21 cellular contexts compared by ENCODE assay signal in the genomic region with DNA sequence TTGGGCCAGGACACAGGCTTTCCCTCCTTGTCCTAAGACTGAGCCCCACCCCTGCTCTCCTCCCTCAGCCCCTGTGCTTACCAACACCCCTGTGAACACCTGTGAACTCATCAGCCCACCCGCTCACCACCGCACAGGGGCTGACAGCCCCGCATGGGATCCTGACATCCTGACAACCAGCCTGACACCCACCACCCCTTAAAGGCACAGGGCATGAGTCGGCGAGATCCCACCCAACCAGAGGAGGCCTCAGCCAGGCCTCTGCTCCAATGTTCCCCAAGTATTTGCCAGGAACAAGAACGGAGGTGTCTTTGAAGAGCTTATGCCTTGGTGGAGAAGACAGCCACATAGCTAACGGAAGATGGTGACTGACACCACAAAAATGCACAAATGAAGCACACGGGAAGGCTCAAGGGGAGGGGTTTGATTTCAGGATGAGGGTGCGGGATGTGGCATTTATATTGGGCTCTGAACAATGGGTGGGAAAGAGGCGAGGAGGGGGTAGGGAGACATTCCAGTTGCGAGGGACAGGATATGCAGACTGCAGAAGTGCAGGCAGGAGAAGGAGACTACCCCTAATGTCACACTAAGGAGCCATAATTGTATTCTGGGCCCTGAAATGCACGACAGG. TPM values are rescaled to one million over a fixed set of nuclear protein-coding genes. Genes with fewer than 3 reads are reported as not detected.
A peak's percentile ranks its signal among the peaks of the same experiment; 100 is the strongest.
DNase-seq lines count a peak whose midpoint lies in the region; ATAC-seq and TF ChIP-seq lines count a peak whose summit lies in the region.
"Had no signal": no experiment of that assay in that cellular context is flagged by ENCODE, and none has a peak within 500 bp of the region (broad histone marks: within the 10 kb centered on the region; RNA-seq: fewer than 3 reads in every experiment).

No MANE protein-coding gene starts in this region.

- H3K36me3 ChIP-seq in GM23338 (ENCODE audit: insufficient read depth) (no peaks in the 10 kb centered on the region), adipocyte (ENCODE audit: control insufficient read depth, insufficient read depth, low read length, severe bottlenecking) (peaks cover 3% of the 10 kb centered on the region), mesendoderm (ENCODE audit: control insufficient read depth, insufficient read depth, low read length) (peaks cover 2% of the 10 kb centered on the region)
- H3K36me3 ChIP-seq: upper lobe of left lung had no signal

- peak overlapping the region; percentile 67; the same call in 1 of the 2 replicates for H3K4me2 ChIP-seq in GM23338
- peak overlapping the region; percentile 15 for H3K4me2 ChIP-seq in mesendoderm (ENCODE audit: low read length)

- no peak overlapping the region for H2BK120ac ChIP-seq in mesendoderm (ENCODE audit: low read depth, low read length)

- H3K79me2 ChIP-seq in GM23338 (replicated peaks; ENCODE audit: insufficient read depth): peaks cover 7% of the 10 kb centered on the region
- H3K79me2 ChIP-seq in mesendoderm (ENCODE audit: control insufficient read depth, insufficient read depth, low read length): no peaks in the 10 kb centered on the region

- H3K56ac ChIP-seq in mesendoderm (ENCODE audit: low read length): peak overlapping the region; percentile 65

- H3K4me3 Mint-ChIP-seq in GM23338: no peak overlapping the region
- H3K4me3 Mint-ChIP-seq: activated CD8-positive, alpha-beta T cell treated with anti-CD3 and anti-CD28 coated beads, Interleukin-2, amount 10 ng/mL, durations not matched to agents 7 days and 5 days; naive thymus-derived CD4-positive, alpha-beta T cell had no signal

- H3K27me3 ChIP-seq in GM23338 (ENCODE audit: insufficient read depth): no peaks in the 10 kb centered on the region
- no peaks in the 10 kb centered on the region for H3K27me3 ChIP-seq in adipocyte (replicated peaks; ENCODE audit: control insufficient read depth, insufficient read depth, low read length)
- H3K27me3 ChIP-seq in mesendoderm (ENCODE audit: insufficient read depth, low read length, poor library complexity): no peaks in the 10 kb centered on the region
- H3K27me3 ChIP-seq: upper lobe of left lung had no signal

- no peak overlapping the region for H4K5ac ChIP-seq in mesendoderm (ENCODE audit: low read length)

- WGBS in mesendoderm (ENCODE audit: extremely low coverage, insufficient coverage, low lambda C conversion rate): no CpG with 5 or more reads among the region's 12 CpGs

- TF ChIP-seq CTCF in GM23338 (conservative IDR thresholded peaks at IDR 0.05; ENCODE audit: low read depth in 2 of 2): no peak

- peaks cover 6% of the 10 kb centered on the region for H4K20me1 ChIP-seq in GM23338 (replicated peaks; ENCODE audit: insufficient read depth)

- H3K23ac ChIP-seq in mesendoderm (ENCODE audit: low read length): no peak overlapping the region

- no peak overlapping the region for H2BK15ac ChIP-seq in mesendoderm (replicated peaks; ENCODE audit: low read depth)

- no peaks in the 10 kb centered on the region for H3F3A ChIP-seq in GM23338 (replicated peaks; ENCODE audit: low read depth)

- peaks cover 16% of the 10 kb centered on the region for H3K79me1 ChIP-seq in mesendoderm (ENCODE audit: low read length)

- H3K27me3 Mint-ChIP-seq in GM23338 (ENCODE audit: insufficient read depth, low read depth, poor library complexity): peaks cover 2% of the 10 kb centered on the region
- H3K27me3 Mint-ChIP-seq: naive thymus-derived CD4-positive, alpha-beta T cell had no signal

- no peak overlapping the region for H2AFZ ChIP-seq in GM23338

- ATAC-seq in GM23338 (peak; percentile 54), HG02852 (IDR thresholded peaks at IDR 0.05; ENCODE audit: unreplicated experiment) (no peak), GM19035 (IDR thresholded peaks at IDR 0.05; ENCODE audit: unreplicated experiment) (no peak)
- ATAC-seq: activated CD8-positive, alpha-beta T cell treated with anti-CD3 and anti-CD28 coated beads, Interleukin-2, amount 10 ng/mL, durations not matched to agents 7 days and 5 days; left lobe of liver; naive thymus-derived CD4-positive, alpha-beta T cell; right cardiac atrium had no signal

- no peak overlapping the region for H3K9ac ChIP-seq in adipocyte (ENCODE audit: low read length)
- H3K9ac ChIP-seq in mesendoderm (ENCODE audit: low read length): peak overlapping the region; percentile 23

- H3K9me2 ChIP-seq in GM23338 (ENCODE audit: insufficient read depth): no peaks in the 10 kb centered on the region

- peak; percentile 22 for DNase-seq in AG08395 (ENCODE audit: low spot score)
- peak; percentile 60 for DNase-seq in GM23338 (ENCODE audit: low spot score)
- DNase-seq in adipocyte (ENCODE audit: low read depth): peak; percentile 14
- DNase-seq in mesendoderm: peak; percentile 74
- DNase-seq in NCI-H345 treated with DMSO at 0.1 percent for 48 hours (lab: John Stamatoyannopoulos, UW; ENCODE audit: unreplicated experiment): no peak
- DNase-seq in activated CD4-positive, alpha-beta T cell treated with anti-CD3 and anti-CD28 coated beads, Interleukin-2, amount 50 U/mL, for 4 hours: no peak
- DNase-seq: activated CD8-positive, alpha-beta T cell treated with anti-CD3 and anti-CD28 coated beads, Interleukin-2, amount 10 ng/mL, durations not matched to agents 7 days and 5 days; activated naive CD4-positive, alpha-beta T cell treated with Interleukin-2 at 50 U/mL for 16 hours; activated T-cell treated with anti-CD3 and anti-CD28 coated beads, Interleukin-2, amount 50 U/mL, for 1 hour; amniotic stem cell; C1 segment of cervical spinal cord; naive thymus-derived CD4-positive, alpha-beta T cell; NCI-H146; NCI-H510A treated with DMSO at 0.1 percent for 48 hours; RPMI8226; stimulated activated CD4-positive, alpha-beta T cell treated with anti-CD3 and anti-CD28 coated beads, Interleukin-15, amount 100 ng/mL, for 24 hours; upper lobe of left lung had no signal

- peak overlapping the region; percentile 53 for H3K27ac Mint-ChIP-seq in GM23338
- H3K27ac Mint-ChIP-seq: activated CD8-positive, alpha-beta T cell treated with anti-CD3 and anti-CD28 coated beads, Interleukin-2, amount 10 ng/mL, durations not matched to agents 7 days and 5 days; naive thymus-derived CD4-positive, alpha-beta T cell had no signal

- H3K9me3 Mint-ChIP-seq in GM23338: peaks cover 2% of the 10 kb centered on the region; the same call in 1 of the 3 replicates
- H3K9me3 Mint-ChIP-seq: naive thymus-derived CD4-positive, alpha-beta T cell had no signal

- peak overlapping the region; percentile 61; the same call in 1 of the 2 replicates for H3K27ac ChIP-seq in GM23338 (ENCODE audit: low read depth)
- H3K27ac ChIP-seq in mesendoderm (ENCODE audit: low read depth, low read length): no peak overlapping the region
- H3K27ac ChIP-seq: upper lobe of left lung had no signal

- no peak overlapping the region for H2BK5ac ChIP-seq in mesendoderm (ENCODE audit: low read length)

- H3K18ac ChIP-seq in mesendoderm (ENCODE audit: low read length): no peak overlapping the region

- peaks cover 3% of the 10 kb centered on the region; the same call in 2 of the 3 replicates for H3K36me3 Mint-ChIP-seq in GM23338 (ENCODE audit: low read depth)

- no peak overlapping the region for H3K4ac ChIP-seq in mesendoderm (ENCODE audit: low read depth, low read length)

- H3K9me3 ChIP-seq in adipocyte (ENCODE audit: control insufficient read depth, low read length): no peaks in the 10 kb centered on the region
- H3K9me3 ChIP-seq: upper lobe of left lung had no signal

- H3K4me3 ChIP-seq in GM23338 (peak overlapping the region; percentile 35), adipocyte (ENCODE audit: low read length) (no peak overlapping the region), mesendoderm (ENCODE audit: low read length) (no peak overlapping the region)
- H3K4me3 ChIP-seq: upper lobe of left lung had no signal

- H2AK5ac ChIP-seq in mesendoderm (ENCODE audit: low read length): peak overlapping the region; percentile 16

- H3K4me1 Mint-ChIP-seq in GM23338: peaks cover 30% of the 10 kb centered on the region

- H3K4me1 ChIP-seq in GM23338 (ENCODE audit: insufficient read depth): peaks cover 17% of the 10 kb centered on the region
- peaks cover 20% of the 10 kb centered on the region for H3K4me1 ChIP-seq in adipocyte (ENCODE audit: control insufficient read depth, insufficient read depth, low read length)
- H3K4me1 ChIP-seq in mesendoderm (ENCODE audit: control insufficient read depth, low read depth, low read length): peaks cover 17% of the 10 kb centered on the region

- H4K8ac ChIP-seq in mesendoderm (ENCODE audit: low read depth, low read length): no peak overlapping the region

TF ChIP-seq in GM23338, 12 proteins besides CTCF, POLR2A, EP300 and RAD21:
- TF ChIP-seq ETS1 (IDR thresholded peaks at IDR 0.05) (0 out of 2 replicates have a peak, but pooled peaks have one; percentile 20), ZNF114 (CRISPR knock-in tag; IDR thresholded peaks at IDR 0.05) (no peak)

RNA-seq across cellular contexts. Expression of gene RAB11FIP5, which starts 11.0 kb away (rescaled TPM):
- 15.7 and 16.6 TPM in 2 replicates for total RNA-seq in GM23338 (2014; rRNA removed; shearing (Covaris generic))
- polyA plus RNA-seq in GM23338 (2016; fragmentation: Nextera tagmentation; extraction: Ambion mirVana): 4.3 and 4.4 TPM in 2 replicates
- 4.4 TPM for polyA plus RNA-seq in mesendoderm (2013, experiment 1 of 2)
- polyA plus RNA-seq in mesendoderm (2013, experiment 2 of 2): 4.5 TPM

RNA-seq across cellular contexts. Expression of gene SFXN5, which starts 30.2 kb away (rescaled TPM):
- total RNA-seq in GM23338 (2014; rRNA removed; shearing (Covaris generic)): 25.8 and 26.3 TPM in 2 replicates
- 23.6 and 25.4 TPM in 2 replicates for polyA plus RNA-seq in GM23338 (2016; fragmentation: Nextera tagmentation; extraction: Ambion mirVana)
- polyA plus RNA-seq in mesendoderm (2013, experiment 1 of 2): 20.2 TPM
- 18.2 TPM for polyA plus RNA-seq in mesendoderm (2013, experiment 2 of 2)

Comparison
In these comparisons a context has a peak if more than half of its experiments do, and no peak if none do; other contexts are left out.
1. DNase-seq: peak in AG08395 (single experiment), GM23338 (single experiment), adipocyte (single experiment) and mesendoderm (single experiment); none in NCI-H345 treated with DMSO at 0.1 percent for 48 hours (single experiment) and activated CD4-positive, alpha-beta T cell treated with anti-CD3 and anti-CD28 coated beads, Interleukin-2, amount 50 U/mL, for 4 hours (0 of 2).